In genomic region chr11:34358666-34359547, GRCh38 we compare ENCODE assay signal across 1 cellular context.
A peak's percentile ranks its signal among the peaks of the same experiment; 100 is the strongest.
TF ChIP-seq lines count a peak whose summit lies in the region.

No MANE protein-coding gene starts in this region.

TF ChIP-seq in A549, 52 proteins besides CTCF, POLR2A, EP300 and RAD21 (continued from another document):
- TF ChIP-seq E2F6 (IDR thresholded peaks at IDR 0.05; ENCODE audit: borderline replicate concordance, low read depth) (peak; percentile 58; the same call in 1 of the 2 replicates), MAZ (IDR thresholded peaks at IDR 0.05; ENCODE audit: borderline replicate concordance, low read depth, low read length) (no peak), SMC3 (IDR thresholded peaks at IDR 0.05) (peak; percentile 99), BCL3 (IDR thresholded peaks at IDR 0.05) (no peak), CHD4 (IDR thresholded peaks at IDR 0.05; ENCODE audit: borderline replicate concordance) (0 out of 2 replicates have a peak, but pooled peaks have one; percentile 37), GATA3 (IDR thresholded peaks at IDR 0.05; ENCODE audit: borderline replicate concordance) (peak; percentile 27; the same call in 1 of the 2 replicates), JUN (IDR thresholded peaks at IDR 0.05) (peak in 1 of 2 experiments; percentile 2; a peak in 1 of 5 replicates), MAFK (IDR thresholded peaks at IDR 0.05; ENCODE audit: partially characterized antibody) (peak; percentile 59), MAX (IDR thresholded peaks at IDR 0.05) (peak; percentile 92), FOSL2 (IDR thresholded peaks at IDR 0.05) (no peak), FOSL2 (CRISPR knock-in tag; IDR thresholded peaks at IDR 0.05) (peak; percentile 31; the same call in 1 of the 2 replicates), KDM5A (IDR thresholded peaks at IDR 0.05) (peak; percentile 80), BHLHE40 (IDR thresholded peaks at IDR 0.05; ENCODE audit: low read depth, low read length) (peak; percentile 72)
